Comparison of ENCODE assay signal across 1 cellular context in the genomic region with DNA sequence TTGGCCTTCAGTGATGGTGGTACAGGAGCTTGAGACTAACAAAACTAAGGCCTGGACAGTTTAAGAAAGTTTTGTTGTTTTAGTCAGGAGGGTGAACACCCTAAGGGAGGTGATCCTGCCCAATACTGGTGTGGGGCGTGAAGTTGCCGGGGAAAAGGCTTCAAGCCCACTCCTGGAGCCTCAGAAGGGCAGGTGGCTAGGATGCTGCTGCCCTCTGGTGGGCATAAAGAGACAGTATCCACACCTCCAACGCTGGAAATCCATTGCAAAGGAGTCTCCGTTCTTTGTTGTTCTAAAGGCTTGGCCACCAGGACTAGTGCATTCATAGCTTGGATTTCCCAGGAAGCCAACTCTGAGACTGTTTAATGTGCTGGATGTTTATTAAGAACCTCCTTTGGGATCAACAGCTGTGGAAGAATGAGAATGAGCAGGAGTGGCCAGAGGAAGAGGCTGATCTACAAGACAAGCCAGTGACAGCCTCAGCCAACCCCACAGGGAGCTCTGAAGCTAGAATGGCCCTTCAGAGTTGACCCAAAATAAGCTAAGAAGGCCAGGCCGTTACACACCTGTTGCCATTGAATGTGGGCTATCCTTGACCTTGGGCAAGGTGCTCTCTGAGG.
TF ChIP-seq lines count a peak whose summit lies in the region.

No MANE protein-coding gene starts in this region.

TF ChIP-seq in K562, 482 proteins besides CTCF, POLR2A, EP300 and RAD21 (continued from another document and continues in another):
- no peak for TF ChIP-seq MEF2A (IDR thresholded peaks at IDR 0.05; ENCODE audit: control insufficient read depth, low read depth, low read length)
- no peak for TF ChIP-seq MCM7 (IDR thresholded peaks at IDR 0.05)
- no peak for TF ChIP-seq ATF1 (CRISPR knock-in tag; IDR thresholded peaks at IDR 0.05)
- TF ChIP-seq ATF1 (tag; IDR thresholded peaks at IDR 0.05), result no peak
- TF ChIP-seq, protein P1, sequence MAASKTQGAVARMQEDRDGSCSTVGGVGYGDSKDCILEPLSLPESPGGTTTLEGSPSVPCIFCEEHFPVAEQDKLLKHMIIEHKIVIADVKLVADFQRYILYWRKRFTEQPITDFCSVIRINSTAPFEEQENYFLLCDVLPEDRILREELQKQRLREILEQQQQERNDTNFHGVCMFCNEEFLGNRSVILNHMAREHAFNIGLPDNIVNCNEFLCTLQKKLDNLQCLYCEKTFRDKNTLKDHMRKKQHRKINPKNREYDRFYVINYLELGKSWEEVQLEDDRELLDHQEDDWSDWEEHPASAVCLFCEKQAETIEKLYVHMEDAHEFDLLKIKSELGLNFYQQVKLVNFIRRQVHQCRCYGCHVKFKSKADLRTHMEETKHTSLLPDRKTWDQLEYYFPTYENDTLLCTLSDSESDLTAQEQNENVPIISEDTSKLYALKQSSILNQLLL (CRISPR knock-in tag; IDR thresholded peaks at IDR 0.05; ENCODE audit: borderline replicate concordance), result no peak
- no peak for TF ChIP-seq RFX7 (CRISPR knock-in tag; IDR thresholded peaks at IDR 0.05)
- no peak for TF ChIP-seq PURB (CRISPR knock-in tag; IDR thresholded peaks at IDR 0.05; ENCODE audit: low read depth)
- TF ChIP-seq, protein P2, sequence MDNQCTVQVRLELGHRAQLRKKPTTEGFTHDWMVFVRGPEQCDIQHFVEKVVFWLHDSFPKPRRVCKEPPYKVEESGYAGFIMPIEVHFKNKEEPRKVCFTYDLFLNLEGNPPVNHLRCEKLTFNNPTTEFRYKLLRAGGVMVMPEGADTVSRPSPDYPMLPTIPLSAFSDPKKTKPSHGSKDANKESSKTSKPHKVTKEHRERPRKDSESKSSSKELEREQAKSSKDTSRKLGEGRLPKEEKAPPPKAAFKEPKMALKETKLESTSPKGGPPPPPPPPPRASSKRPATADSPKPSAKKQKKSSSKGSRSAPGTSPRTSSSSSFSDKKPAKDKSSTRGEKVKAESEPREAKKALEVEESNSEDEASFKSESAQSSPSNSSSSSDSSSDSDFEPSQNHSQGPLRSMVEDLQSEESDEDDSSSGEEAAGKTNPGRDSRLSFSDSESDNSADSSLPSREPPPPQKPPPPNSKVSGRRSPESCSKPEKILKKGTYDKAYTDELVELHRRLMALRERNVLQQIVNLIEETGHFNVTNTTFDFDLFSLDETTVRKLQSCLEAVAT (IDR thresholded peaks at IDR 0.05), result no peak
- no peak for TF ChIP-seq MTF1 (CRISPR knock-in tag; IDR thresholded peaks at IDR 0.05; ENCODE audit: borderline replicate concordance)
- no peak for TF ChIP-seq ZNF124 (CRISPR knock-in tag; IDR thresholded peaks at IDR 0.05)
- TF ChIP-seq, protein P3, sequence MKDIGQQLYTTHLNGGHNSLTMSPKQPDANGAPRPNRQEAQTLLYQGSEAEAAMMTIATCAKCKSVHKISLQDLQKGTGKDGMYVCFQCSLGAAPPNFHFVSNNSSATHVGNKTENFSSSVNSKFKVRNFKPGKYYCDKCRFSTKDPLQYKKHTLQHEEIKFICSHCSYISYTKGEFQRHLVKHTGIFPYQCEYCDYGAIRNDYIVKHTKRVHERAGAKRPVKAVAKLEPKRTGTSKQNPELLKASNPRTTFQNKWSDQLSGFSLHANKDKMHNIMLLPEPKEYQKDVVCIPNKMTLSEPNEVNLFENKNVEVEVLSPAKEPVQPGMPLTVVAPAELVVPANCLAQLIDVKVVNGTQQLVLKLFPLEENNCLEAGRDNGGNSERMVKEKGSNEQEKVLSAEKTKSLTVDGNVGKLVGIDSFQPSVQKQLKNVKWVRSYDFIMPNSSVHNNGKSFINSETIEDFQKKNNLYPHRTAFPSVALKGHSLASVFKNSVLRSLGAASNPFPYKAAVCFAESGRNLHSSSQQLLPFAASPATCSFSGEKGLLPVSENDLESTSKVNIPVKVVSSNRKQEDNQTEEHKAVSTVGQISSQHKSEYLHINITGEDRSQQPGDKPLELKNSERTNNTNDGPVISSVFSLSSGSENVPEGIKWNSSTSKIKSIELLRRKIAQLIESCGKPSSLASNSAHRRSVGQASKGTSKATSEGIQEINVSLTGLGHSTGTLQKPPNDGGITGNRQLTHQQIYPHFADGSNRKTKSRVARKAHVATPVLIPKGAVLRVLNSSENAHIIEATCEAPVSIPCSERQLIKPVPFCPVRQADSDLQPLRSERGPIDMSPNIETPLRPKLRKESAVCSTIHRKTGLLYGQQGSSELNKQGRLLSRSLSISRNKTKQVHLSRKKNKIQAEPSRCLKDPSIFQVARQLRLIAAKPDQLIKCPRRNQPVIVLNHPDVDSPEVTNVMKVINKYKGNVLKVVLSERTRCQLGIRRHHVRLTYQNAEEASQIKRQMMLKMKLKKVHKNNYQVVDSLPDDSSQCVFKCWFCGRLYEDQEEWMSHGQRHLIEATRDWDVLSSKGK (CRISPR knock-in tag; IDR thresholded peaks at IDR 0.05), result no peak
- no peak for TF ChIP-seq CBX8 (IDR thresholded peaks at IDR 0.05; ENCODE audit: borderline replicate concordance, extremely low read depth, low read depth, low read length, poor library complexity, severe bottlenecking)
- no peak for TF ChIP-seq ZBTB40 (IDR thresholded peaks at IDR 0.05)
- no peak for TF ChIP-seq ZBTB40 (CRISPR knock-in tag; IDR thresholded peaks at IDR 0.05)
- no peak for TF ChIP-seq ZKSCAN8 (CRISPR knock-in tag; IDR thresholded peaks at IDR 0.05)
- TF ChIP-seq CEBPG (CRISPR knock-in tag; IDR thresholded peaks at IDR 0.05), result no peak
- no peak for TF ChIP-seq CEBPG (tag; conservative IDR thresholded peaks at IDR 0.05 in 1 of 2, IDR thresholded peaks at IDR 0.05 in 1 of 2)
- no peak for TF ChIP-seq ZNF146 (CRISPR knock-in tag; IDR thresholded peaks at IDR 0.05; ENCODE audit: unreplicated experiment)
- no peak for TF ChIP-seq ESRRB (CRISPR knock-in tag; IDR thresholded peaks at IDR 0.05; ENCODE audit: borderline replicate concordance)
- TF ChIP-seq STAG1 (CRISPR knock-in tag; IDR thresholded peaks at IDR 0.05; ENCODE audit: borderline replicate concordance), result peak; percentile 89; the same call in 1 of the 2 replicates
- peak; percentile 61 for TF ChIP-seq ARID2 (IDR thresholded peaks at IDR 0.05)
- TF ChIP-seq JUN (IDR thresholded peaks at IDR 0.05; ENCODE audit: borderline replicate concordance, low read depth, low read length), result 0 out of 2 replicates have a peak, but pooled peaks have one; percentile 23
- no peak for TF ChIP-seq JUN (CRISPR knock-in tag; IDR thresholded peaks at IDR 0.05; ENCODE audit: borderline replicate concordance)
- TF ChIP-seq NCOA1 (IDR thresholded peaks at IDR 0.05; ENCODE audit: low read depth), result no peak
- TF ChIP-seq HNRNPL (IDR thresholded peaks at IDR 0.05; ENCODE audit: low read depth, low read length), result no peak
- no peak for TF ChIP-seq TRIM25 (IDR thresholded peaks at IDR 0.05; ENCODE audit: borderline replicate concordance)
- no peak for TF ChIP-seq ZNF444 (CRISPR knock-in tag; IDR thresholded peaks at IDR 0.05)
- 0 out of 2 replicates have a peak, but pooled peaks have one; percentile 12 for TF ChIP-seq ZNF707 (CRISPR knock-in tag; conservative IDR thresholded peaks at IDR 0.05)
- no peak for TF ChIP-seq BRD9 (IDR thresholded peaks at IDR 0.05; ENCODE audit: low read depth, partially characterized antibody)
- TF ChIP-seq DEAF1 (CRISPR knock-in tag; IDR thresholded peaks at IDR 0.05), result peak; percentile 88
- TF ChIP-seq DACH1 (IDR thresholded peaks at IDR 0.05; ENCODE audit: partially characterized antibody), result no peak
- no peak for TF ChIP-seq GTF2E2 (tag; IDR thresholded peaks at IDR 0.05)
- no peak for TF ChIP-seq ILF3 (IDR thresholded peaks at IDR 0.05; ENCODE audit: borderline replicate concordance)
- no peak for TF ChIP-seq ZNF778 (CRISPR knock-in tag; IDR thresholded peaks at IDR 0.05)
- TF ChIP-seq BDP1 (IDR thresholded peaks at IDR 0.05; ENCODE audit: insufficient read depth, insufficient read length), result no peak
- no peak for TF ChIP-seq MAFK (IDR thresholded peaks at IDR 0.05; ENCODE audit: low read length)
